In the genomic region with DNA sequence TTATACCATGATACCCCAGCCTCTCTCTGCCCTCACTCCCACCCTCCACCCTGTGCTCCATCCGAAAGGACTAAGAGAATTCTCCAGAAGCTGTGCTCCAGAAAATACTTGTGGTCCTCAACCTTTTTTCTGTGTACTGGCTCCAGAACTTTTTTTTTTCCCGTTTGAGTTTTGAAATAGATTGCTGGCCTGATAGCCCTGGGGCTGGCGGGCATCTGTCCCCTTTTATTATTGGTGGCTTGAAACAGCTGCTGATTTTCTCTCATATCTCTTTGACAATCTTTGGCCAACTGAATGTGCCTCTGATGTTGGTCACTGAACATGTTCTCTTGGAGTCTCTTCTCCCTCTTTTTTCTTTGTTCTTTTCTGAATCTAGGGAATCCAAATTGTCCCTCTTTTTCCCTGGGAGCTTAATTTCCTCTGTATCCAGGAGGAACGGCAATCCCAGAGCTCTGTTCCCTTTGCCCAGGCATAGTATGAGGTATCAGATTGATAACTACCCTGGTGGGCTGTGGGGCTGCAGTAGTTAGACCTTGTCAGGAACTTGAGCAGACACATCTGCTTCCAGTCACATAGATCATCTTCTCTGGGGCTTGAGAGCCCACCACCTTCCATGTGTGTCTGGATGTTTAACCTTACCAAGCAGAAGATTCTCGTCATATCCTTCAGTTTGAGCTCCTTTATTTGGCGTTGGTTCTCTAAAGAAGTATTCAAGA, we compare ENCODE assay signal across 8 cellular contexts. TPM values are rescaled to one million over a fixed set of nuclear protein-coding genes. Genes with fewer than 3 reads are reported as not detected.
DNase-seq lines count a peak whose midpoint lies in the region; ATAC-seq and TF ChIP-seq lines count a peak whose summit lies in the region.

No MANE protein-coding gene starts in this region.

- TF ChIP-seq CTCF in right atrium auricular region (IDR thresholded peaks at IDR 0.05): no peak
- TF ChIP-seq CTCF in breast epithelium (IDR thresholded peaks at IDR 0.05): no peak
- no peak for TF ChIP-seq CTCF in vagina (IDR thresholded peaks at IDR 0.05)

- no peaks in the 10 kb centered on the region for H3K9me3 ChIP-seq in right atrium auricular region
- H3K9me3 ChIP-seq in breast epithelium: no peaks in the 10 kb centered on the region
- H3K9me3 ChIP-seq in mucosa of rectum (ENCODE audit: control insufficient read depth in 2 of 2, low read length in 2 of 2): no peaks in the 10 kb centered on the region
- no peaks in the 10 kb centered on the region for H3K9me3 ChIP-seq in vagina

- intact Hi-C loops in Right ventricle myocardium superior (cut with DNase I): no loop called here
- intact Hi-C loops in breast epithelium (cut with DNase I; ENCODE audit: low total_unique reads): loop anchor here (5.0 kb wide), 2 partner anchors 123 to 718 kb away; a partner anchor contains a TSS
- intact Hi-C loops in vagina (cut with DNase I): loop anchor here (5.0 kb wide), 2 partner anchors 73 to 108 kb away; a partner anchor contains a TSS

- H3K27ac ChIP-seq in right atrium auricular region (peak overlapping the region; percentile 6 to 91), breast epithelium (peak overlapping the region; percentile 96), mucosa of rectum (ENCODE audit: low read depth in 2 of 2, low read length in 2 of 2) (no peak overlapping the region), vagina (peak overlapping the region; percentile 88)

- DNase-seq in right atrium auricular region (ENCODE audit: low spot score) (no peak), Right ventricle myocardium superior (no peak), breast epithelium (ENCODE audit: low spot score in 2 of 2) (no peak), vagina (ENCODE audit: extremely low spot score in 2 of 2) (no peak), cortex of kidney (lab: John Stamatoyannopoulos, UW) (no peak)
- no peak for DNase-seq in activated effector memory CD4-positive, alpha-beta T cell treated with anti-CD3 and anti-CD28 coated beads, Interleukin-2, amount 50 U/mL, for 16 hours

- H3K27me3 ChIP-seq in right atrium auricular region (no peaks in the 10 kb centered on the region), breast epithelium (no peaks in the 10 kb centered on the region), mucosa of rectum (ENCODE audit: control insufficient read depth in 2 of 2, insufficient read depth in 2 of 2, low read length in 2 of 2) (no peaks in the 10 kb centered on the region), vagina (no peaks in the 10 kb centered on the region)

- ATAC-seq in Right ventricle myocardium superior (ENCODE audit: poor library complexity) (no peak), GM18867 (IDR thresholded peaks at IDR 0.05; ENCODE audit: unreplicated experiment) (no peak)

- TF ChIP-seq POLR2A in breast epithelium (IDR thresholded peaks at IDR 0.05): no peak
- no peak for TF ChIP-seq POLR2A in vagina (IDR thresholded peaks at IDR 0.05)

- H3K9ac ChIP-seq in mucosa of rectum (ENCODE audit: low read depth in 1 of 2, low read length in 2 of 2): peak overlapping the region in 1 of 2 donors; percentile 92

- H3K36me3 ChIP-seq in right atrium auricular region (peaks cover 19% of the 10 kb centered on the region), breast epithelium (no peaks in the 10 kb centered on the region), mucosa of rectum (ENCODE audit: control insufficient read depth in 2 of 2, insufficient read depth in 2 of 2, low read length in 2 of 2) (peaks cover 12 to 16% of the 10 kb centered on the region in 2 donors), vagina (peaks cover 0 to 9% of the 10 kb centered on the region in 2 donors)

- H3K4me3 ChIP-seq in right atrium auricular region (peak overlapping the region; percentile 83 to 99), breast epithelium (peak overlapping the region; percentile 86 to 94 (median 88)), mucosa of rectum (ENCODE audit: low read length in 2 of 2) (peak overlapping the region; percentile 53 to 86), vagina (peak overlapping the region; percentile 62 to 86)

- H3K4me1 ChIP-seq in right atrium auricular region: peaks cover 0 to 15% of the 10 kb centered on the region in 2 donors
- H3K4me1 ChIP-seq in breast epithelium: peaks cover 4 to 10% of the 10 kb centered on the region in 2 donors
- H3K4me1 ChIP-seq in mucosa of rectum (ENCODE audit: control insufficient read depth in 2 of 2, insufficient read depth in 2 of 2, low read length in 2 of 2): peaks cover 12 to 14% of the 10 kb centered on the region in 2 donors
- peaks cover 27% of the 10 kb centered on the region for H3K4me1 ChIP-seq in vagina

RNA-seq across cellular contexts. Expression of a gene that starts 1.6 kb away (rescaled TPM):
- total RNA-seq in right atrium auricular region: 10 to 100 TPM; 11.0 to 14.8 TPM
- 12.8 TPM for total RNA-seq in Right ventricle myocardium superior
- total RNA-seq in breast epithelium: 10 to 100 TPM in 2 of 3 donors, 1 to 10 TPM in 1; 7.2 to 11.1 (median 10.7) TPM
- 21.9 TPM for total RNA-seq in vagina

RNA-seq across cellular contexts. Expression of a gene that starts 46.4 kb away (rescaled TPM):
- total RNA-seq in right atrium auricular region (1 to 10 TPM; 1.4 to 2.2 TPM), Right ventricle myocardium superior (0.97 TPM), breast epithelium (10 to 100 TPM in 2 of 3 donors, 1 to 10 TPM in 1; 4.8 to 14.2 (median 14.1) TPM), vagina (23.1 TPM)

Comparison
In these comparisons a context has a peak if more than half of its experiments do, and no peak if none do; other contexts are left out.
1. H3K27ac ChIP-seq: peak in right atrium auricular region (2 of 2), breast epithelium (2 of 2) and vagina (single experiment); none in mucosa of rectum (0 of 2).
2. Peak in every context shown above with its lines, with median percentiles within 50 percentile points of each other: H3K4me3 ChIP-seq.